13 cellular contexts compared by ENCODE assay signal in genomic region chr4:16893141-16893571, GRCh38. TPM values are rescaled to one million over a fixed set of nuclear protein-coding genes. Genes with fewer than 3 reads are reported as not detected.
DNase-seq lines count a peak whose midpoint lies in the region; ATAC-seq and TF ChIP-seq lines count a peak whose summit lies in the region.
"Had no signal": no experiment of that assay in that cellular context is flagged by ENCODE, and none has a peak within 500 bp of the region (broad histone marks: within the 10 kb centered on the region; RNA-seq: fewer than 3 reads in every experiment).

No MANE protein-coding gene starts in this region.

- TF ChIP-seq CTCF in brain (conservative IDR thresholded peaks at IDR 0.05): no peak

- WGBS in mesodermal cell (ENCODE audit: insufficient coverage in 2 of 2), 2 experiments: no CpG with 5 or more reads among the region's 1 CpG

- no peak for ATAC-seq in stimulated activated naive CD8-positive, alpha-beta T cell treated with anti-CD3 and anti-CD28 coated beads, Interleukin-15, Interleukin-2, amounts not matched to agents 100 U/mL and 50 U/mL, for 24 hours
- ATAC-seq in GM18867 (IDR thresholded peaks at IDR 0.05; ENCODE audit: unreplicated experiment): no peak
- no peak for ATAC-seq in HG03354 (IDR thresholded peaks at IDR 0.05; ENCODE audit: poor library complexity, severe bottlenecking, unreplicated experiment)
- ATAC-seq: HCT116 had no signal

- no peaks in the 10 kb centered on the region for H3K9me3 ChIP-seq in mesodermal cell (ENCODE audit: control insufficient read depth, low read length)

- peaks cover 8% of the 10 kb centered on the region for H3K27me3 Mint-ChIP-seq in stimulated activated naive CD8-positive, alpha-beta T cell treated with anti-CD3 and anti-CD28 coated beads, Interleukin-15, Interleukin-2, amounts not matched to agents 100 ng/mL and 50 ng/mL, for 24 hours
- H3K27me3 Mint-ChIP-seq in brain: peaks cover under 1% of the 10 kb centered on the region

- H3K4me3 Mint-ChIP-seq in stimulated activated naive CD8-positive, alpha-beta T cell treated with anti-CD3 and anti-CD28 coated beads, Interleukin-15, Interleukin-2, amounts not matched to agents 100 ng/mL and 50 ng/mL, for 24 hours: peak overlapping the region; percentile 55
- H3K4me3 Mint-ChIP-seq in brain: peak overlapping the region; percentile 61 to 92 (median 75)

- H3K4me3 ChIP-seq in mesodermal cell (ENCODE audit: extremely low read depth, insufficient read depth, low read length, poor library complexity, severe bottlenecking): peak overlapping the region; percentile 12
- H3K4me3 ChIP-seq: lung had no signal

- peak overlapping the region; percentile 61 for H3K27ac Mint-ChIP-seq in stimulated activated naive CD8-positive, alpha-beta T cell treated with anti-CD3 and anti-CD28 coated beads, Interleukin-15, Interleukin-2, amounts not matched to agents 100 ng/mL and 50 ng/mL, for 24 hours
- peak overlapping the region; percentile 54 to 95 (median 70) for H3K27ac Mint-ChIP-seq in brain

- peaks cover 51% of the 10 kb centered on the region for H3K4me1 Mint-ChIP-seq in stimulated activated naive CD8-positive, alpha-beta T cell treated with anti-CD3 and anti-CD28 coated beads, Interleukin-15, Interleukin-2, amounts not matched to agents 100 ng/mL and 50 ng/mL, for 24 hours (ENCODE audit: low read depth)
- H3K4me1 Mint-ChIP-seq in brain: peaks cover 69% of the 10 kb centered on the region

- DNase-seq in stimulated activated naive CD8-positive, alpha-beta T cell treated with anti-CD3 and anti-CD28 coated beads, Interleukin-15, Interleukin-2, amounts not matched to agents 100 U/mL and 50 U/mL, for 24 hours: no peak
- DNase-seq in NCI-H748 (lab: John Stamatoyannopoulos, UW; ENCODE audit: unreplicated experiment): no peak
- DNase-seq in glomerular visceral epithelial cell (ENCODE audit: extremely low spot score): no peak
- DNase-seq: effector CD4-positive, alpha-beta T cell; NCI-H2081 treated with DMSO at 0.1 percent for 48 hours; SHP77 treated with DMSO at 0.1 percent for 48 hours had no signal

- peaks cover 38% of the 10 kb centered on the region for H3K36me3 ChIP-seq in mesodermal cell (ENCODE audit: control insufficient read depth, insufficient read depth, low read length)

- H3K27ac ChIP-seq in mesodermal cell (ENCODE audit: low read depth, low read length, severe bottlenecking): peak overlapping the region; percentile 60

- H3K36me3 Mint-ChIP-seq in stimulated activated naive CD8-positive, alpha-beta T cell treated with anti-CD3 and anti-CD28 coated beads, Interleukin-15, Interleukin-2, amounts not matched to agents 100 ng/mL and 50 ng/mL, for 24 hours (ENCODE audit: low read depth): no peaks in the 10 kb centered on the region
- peaks cover 3% of the 10 kb centered on the region for H3K36me3 Mint-ChIP-seq in brain

- no peaks in the 10 kb centered on the region for H3K9me3 Mint-ChIP-seq in stimulated activated naive CD8-positive, alpha-beta T cell treated with anti-CD3 and anti-CD28 coated beads, Interleukin-15, Interleukin-2, amounts not matched to agents 100 ng/mL and 50 ng/mL, for 24 hours
- H3K9me3 Mint-ChIP-seq in brain: peaks cover 0 to 3% (median 0%) of the 10 kb centered on the region in 5 experiments

- H3K4me1 ChIP-seq in mesodermal cell (ENCODE audit: control insufficient read depth, insufficient read depth, low read length, poor library complexity, severe bottlenecking): peaks cover 16% of the 10 kb centered on the region

RNA-seq across cellular contexts. Expression of gene LDB2, which starts 5.3 kb away (rescaled TPM):
- 13.2 TPM for polyA plus RNA-seq in brain (ENCODE audit: insufficient read depth, low read depth, low replicate concordance)
- 147 TPM for polyA plus RNA-seq in mesodermal cell (2013, experiment 1 of 2)
- polyA plus RNA-seq in mesodermal cell (2013, experiment 2 of 2): 133 TPM
